In the genomic region with DNA sequence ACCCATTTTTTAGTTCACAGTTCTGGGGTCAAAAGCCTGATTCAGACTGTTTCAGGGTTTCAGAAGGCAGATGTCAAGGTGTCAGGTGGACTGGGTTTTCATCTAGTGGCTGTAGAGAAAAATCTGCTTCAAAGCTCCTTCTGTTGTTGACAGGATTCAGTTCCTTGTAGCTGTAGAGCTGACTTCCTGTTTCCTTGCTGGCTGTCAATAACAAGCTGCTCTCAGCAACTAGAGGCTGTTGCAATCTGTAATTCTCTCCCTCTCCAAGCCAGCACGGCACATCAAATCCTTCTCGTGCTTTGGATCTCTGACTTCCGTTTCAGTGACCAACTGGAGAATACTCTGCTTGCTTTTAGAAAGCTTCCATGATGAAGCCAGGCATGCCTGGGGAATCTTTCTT, we compare ENCODE assay signal across 8 cellular contexts.
DNase-seq lines count a peak whose midpoint lies in the region; ATAC-seq and TF ChIP-seq lines count a peak whose summit lies in the region.

No MANE protein-coding gene starts in this region.

- H3K9ac ChIP-seq in mammary epithelial cell (ENCODE audit: insufficient read depth, low read length), result no peak overlapping the region

- no peaks in the 10 kb centered on the region for H3K27me3 ChIP-seq in mammary epithelial cell (ENCODE audit: insufficient read depth, low read length)
- no peaks in the 10 kb centered on the region for H3K27me3 ChIP-seq in breast epithelium
- H3K27me3 ChIP-seq in naive thymus-derived CD4-positive, alpha-beta T cell (ENCODE audit: control insufficient read depth in 2 of 2, insufficient read depth in 2 of 2, low read length in 2 of 2), result no peaks in the 10 kb centered on the region
- H3K27me3 ChIP-seq in testis, result no peaks in the 10 kb centered on the region

- H3K27ac Mint-ChIP-seq in naive thymus-derived CD4-positive, alpha-beta T cell, result peak overlapping the region in 8 of 9 donors; percentile 29 to 92 (median 74)

- POLR2A ChIA-PET in naive thymus-derived CD4-positive, alpha-beta T cell (lab: Charles Lee), result no interaction called here

- no peaks in the 10 kb centered on the region for H3K36me3 Mint-ChIP-seq in naive thymus-derived CD4-positive, alpha-beta T cell

- H3K36me3 ChIP-seq in mammary epithelial cell (ENCODE audit: insufficient read depth, low read length) (no peaks in the 10 kb centered on the region), breast epithelium (no peaks in the 10 kb centered on the region), testis (ENCODE audit: low read depth, missing control alignments) (no peaks in the 10 kb centered on the region)
- no peaks in the 10 kb centered on the region for H3K36me3 ChIP-seq in naive thymus-derived CD4-positive, alpha-beta T cell (ENCODE audit: control insufficient read depth in 2 of 3, insufficient read depth in 3 of 3, low read length in 3 of 3)

- H4K20me1 ChIP-seq in mammary epithelial cell (ENCODE audit: insufficient read depth, low read length), result no peaks in the 10 kb centered on the region

- ATAC-seq in HG02870 (IDR thresholded peaks at IDR 0.05; ENCODE audit: unreplicated experiment), result peak; percentile 71
- no peak for ATAC-seq in naive thymus-derived CD4-positive, alpha-beta T cell

- TF ChIP-seq POLR2A in breast epithelium (IDR thresholded peaks at IDR 0.05) (no peak), testis (IDR thresholded peaks at IDR 0.05) (no peak)

- H3K4me1 Mint-ChIP-seq in naive thymus-derived CD4-positive, alpha-beta T cell, result peaks cover 8 to 25% (median 21%) of the 10 kb centered on the region in 7 donors

- no TSS peak for BruUV-seq in mammary epithelial cell (replicated peaks; lab: Mats Ljungman, UMichigan)

- no peak overlapping the region for H3K4me2 ChIP-seq in mammary epithelial cell (ENCODE audit: insufficient read depth, low read depth, low read length)

- peak overlapping the region in 8 of 10 donors; percentile 21 to 75 (median 64) for H3K4me3 Mint-ChIP-seq in naive thymus-derived CD4-positive, alpha-beta T cell

- no peak overlapping the region for H3K4me3 ChIP-seq in mammary epithelial cell (replicated peaks in 1 of 3; ENCODE audit: insufficient read depth in 1 of 3, low read depth in 2 of 3, low read length in 3 of 3)
- H3K4me3 ChIP-seq in breast epithelium, result no peak overlapping the region
- peak overlapping the region; percentile 21 for H3K4me3 ChIP-seq in naive thymus-derived CD4-positive, alpha-beta T cell (ENCODE audit: low read length)
- no peak overlapping the region for H3K4me3 ChIP-seq in testis

- H3K27ac ChIP-seq in mammary epithelial cell (ENCODE audit: insufficient read depth, low read depth, low read length) (no peak overlapping the region), breast epithelium (no peak overlapping the region), testis (no peak overlapping the region)
- no peak overlapping the region for H3K27ac ChIP-seq in naive thymus-derived CD4-positive, alpha-beta T cell (ENCODE audit: low read depth, low read length)

- no peak for DNase-seq in mammary epithelial cell
- DNase-seq in breast epithelium (ENCODE audit: low spot score in 2 of 2), result no peak
- DNase-seq in RKO (ENCODE audit: low spot score), result peak; percentile 1
- peak in 6 of 9 donors; percentile 3 to 26 (median 14) for DNase-seq in naive thymus-derived CD4-positive, alpha-beta T cell
- no peak for DNase-seq in testis
- DNase-seq in DMS114 treated with DMSO at 0.1 percent for 48 hours (lab: John Stamatoyannopoulos, UW; ENCODE audit: unreplicated experiment), result no peak
- no peak for DNase-seq in activated CD4-positive, alpha-beta T cell treated with anti-CD3 and anti-CD28 coated beads, Interleukin-2, amount 50 U/mL, for 4 hours

- H3K4me1 ChIP-seq in mammary epithelial cell (ENCODE audit: insufficient read depth, low read length) (no peaks in the 10 kb centered on the region), breast epithelium (no peaks in the 10 kb centered on the region), testis (no peaks in the 10 kb centered on the region)
- H3K4me1 ChIP-seq in naive thymus-derived CD4-positive, alpha-beta T cell (ENCODE audit: control insufficient read depth in 2 of 2, insufficient read depth in 2 of 2, low read length in 2 of 2), result peaks cover 0 to 3% of the 10 kb centered on the region in 2 donors

- no peaks in the 10 kb centered on the region for H3K79me2 ChIP-seq in mammary epithelial cell (ENCODE audit: insufficient read depth, low read length)

- intact Hi-C loops in mammary epithelial cell (cut with micrococcal nuclease), result no loop called here
- intact Hi-C loops in breast epithelium (cut with DNase I; ENCODE audit: low total_unique reads), result no loop called here
- intact Hi-C loops in naive thymus-derived CD4-positive, alpha-beta T cell (cut with micrococcal nuclease), result no loop called here
- intact Hi-C loops in testis (cut with DNase I; ENCODE audit: low total_unique reads), result no loop called here

- WGBS in mammary epithelial cell (ENCODE audit: low coverage, missing lambda C conversion rate), result 49% methylated on average over 3 of the region's 3 CpGs
- 60 to 76% methylated on average over 3 of the region's 3 CpGs for WGBS in testis, 2 donors

- in situ Hi-C loops in mammary epithelial cell (cut with MboI; ENCODE audit: low sequenced_read_pairs in 2 of 2), result no loop called here

- peak overlapping the region; percentile 59 for H2AFZ ChIP-seq in mammary epithelial cell (ENCODE audit: low read depth, low read length)

- no peak for TF ChIP-seq CTCF in mammary epithelial cell (conservative IDR thresholded peaks at IDR 0.05 in 1 of 2, IDR thresholded peaks at IDR 0.05 in 1 of 2; ENCODE audit: extremely low read depth in 1 of 2, insufficient read depth in 1 of 2, low read depth in 1 of 2, low read length in 2 of 2)
- no peak for TF ChIP-seq CTCF in breast epithelium (IDR thresholded peaks at IDR 0.05)
- no peak for TF ChIP-seq CTCF in testis (IDR thresholded peaks at IDR 0.05)

- CTCF ChIA-PET in mammary epithelial cell (lab: Charles Lee; ENCODE audit: low non-redundant PET), result no interaction called here
- CTCF ChIA-PET in naive thymus-derived CD4-positive, alpha-beta T cell (lab: Charles Lee), result interaction anchor here (0.8 kb wide), 1 partner anchor 374 kb away, joined by 4 read pairs; no protein-coding TSS in a partner anchor

- H3K27me3 Mint-ChIP-seq in naive thymus-derived CD4-positive, alpha-beta T cell, result no peaks in the 10 kb centered on the region

- H3K9me3 Mint-ChIP-seq in naive thymus-derived CD4-positive, alpha-beta T cell, result peaks cover 0 to 6% (median 0%) of the 10 kb centered on the region in 11 donors

- dilution Hi-C loops in mammary epithelial cell (cut with HindIII; ENCODE audit: low sequenced_read_pairs), result no loop called here

- H3K9me3 ChIP-seq in mammary epithelial cell (replicated peaks; ENCODE audit: insufficient read depth, low read length), result no peaks in the 10 kb centered on the region
- no peaks in the 10 kb centered on the region for H3K9me3 ChIP-seq in breast epithelium
- H3K9me3 ChIP-seq in naive thymus-derived CD4-positive, alpha-beta T cell (ENCODE audit: control insufficient read depth in 2 of 3, low read length in 3 of 3), result no peaks in the 10 kb centered on the region
- H3K9me3 ChIP-seq in testis, result no peaks in the 10 kb centered on the region

Comparison
In these comparisons a context has a peak if more than half of its experiments do, and no peak if none do; other contexts are left out.
1. DNase-seq: peak in RKO (single experiment) and naive thymus-derived CD4-positive, alpha-beta T cell (6 of 9); none in mammary epithelial cell (single experiment), breast epithelium (0 of 2), testis (single experiment), DMS114 treated with DMSO at 0.1 percent for 48 hours (single experiment) and activated CD4-positive, alpha-beta T cell treated with anti-CD3 and anti-CD28 coated beads, Interleukin-2, amount 50 U/mL, for 4 hours (0 of 2).